In genomic region chr14:34982421-34983147, GRCh38 we compare ENCODE assay signal across 8 cellular contexts. TPM values are rescaled to one million over a fixed set of nuclear protein-coding genes. Genes with fewer than 3 reads are reported as not detected.
A peak's percentile ranks its signal among the peaks of the same experiment; 100 is the strongest.
DNase-seq lines count a peak whose midpoint lies in the region; ATAC-seq and TF ChIP-seq lines count a peak whose summit lies in the region.

SRP54 (plus strand) TSS chr14:34982992; CDS start chr14:34996710, 13,718 bp downstream.

- peaks cover 5% of the 10 kb centered on the region for H3K36me3 Mint-ChIP-seq in activated naive CD4-positive, alpha-beta T cell treated with anti-CD3 and anti-CD28 coated beads for 36 hours (ENCODE audit: low read depth)

- TF ChIP-seq CTCF in GM10248 (IDR thresholded peaks at IDR 0.05; ENCODE audit: control extremely low read depth, extremely low read depth, low read depth, missing control alignments) (no peak), NB4 (IDR thresholded peaks at IDR 0.05; ENCODE audit: low read depth, low read length) (no peak)

- H3K4me1 Mint-ChIP-seq in activated naive CD4-positive, alpha-beta T cell treated with anti-CD3 and anti-CD28 coated beads for 36 hours (ENCODE audit: low read depth): peaks cover 38% of the 10 kb centered on the region

- no peaks in the 10 kb centered on the region for H3K9me3 Mint-ChIP-seq in activated naive CD4-positive, alpha-beta T cell treated with anti-CD3 and anti-CD28 coated beads for 36 hours

- peak within 1 kb of the TSS; percentile 92 for H3K4me3 ChIP-seq in NB4 (ENCODE audit: low read depth, low read length)

- POLR2A ChIA-PET in GM10248 (lab: Yijun Ruan, JAX): interaction anchor here (0.5 to 1.8 kb wide), 5 partner anchors 64 to 364 kb away, joined by 3 to 7 read pairs (median 3); partner anchors contain the start of genes BAZ1A and FAM177A1

- peak; percentile 67 for TF ChIP-seq POLR2A in NB4 (IDR thresholded peaks at IDR 0.05; ENCODE audit: extremely low read depth, insufficient read length)

- DNase-seq in GM10248 (ENCODE audit: extremely low spot score) (peak; percentile 97), NB4 (ENCODE audit: low read depth) (peak; percentile 98), SK-N-DZ (ENCODE audit: low spot score) (peak; percentile 99), germinal center (ENCODE audit: low spot score) (peak; percentile 98), non-pigmented ciliary epithelial cell (ENCODE audit: low read depth) (peak; percentile 86), superior temporal gyrus (ENCODE audit: extremely low spot score) (peak; percentile 96)
- peak; percentile 100 for DNase-seq in activated naive CD4-positive, alpha-beta T cell treated with anti-CD3 and anti-CD28 coated beads for 36 hours

- CTCF ChIA-PET in GM10248 (lab: Yijun Ruan, JAX): interaction anchor here (0.9 to 1.8 kb wide), 5 partner anchors 8 to 113 kb away, joined by 3 to 5 read pairs (median 3); no protein-coding TSS in a partner anchor
- CTCF ChIA-PET in activated naive CD4-positive, alpha-beta T cell treated with anti-CD3 and anti-CD28 coated beads for 36 hours (lab: Charles Lee): interaction anchor here (1.3 to 2.3 kb wide), 5 partner anchors 13 to 61 kb away, joined by 3 to 6 read pairs (median 3); no protein-coding TSS in a partner anchor

- H3K4me3 Mint-ChIP-seq in activated naive CD4-positive, alpha-beta T cell treated with anti-CD3 and anti-CD28 coated beads for 36 hours: no peak within 1 kb of the TSS

- peak; percentile 80 for ATAC-seq in HG02571 (IDR thresholded peaks at IDR 0.05; ENCODE audit: unreplicated experiment)

- H3K27me3 Mint-ChIP-seq in activated naive CD4-positive, alpha-beta T cell treated with anti-CD3 and anti-CD28 coated beads for 36 hours (ENCODE audit: low read depth): no peaks in the 10 kb centered on the region

- intact Hi-C loops in activated naive CD4-positive, alpha-beta T cell treated with anti-CD3 and anti-CD28 coated beads for 36 hours (cut with micrococcal nuclease): loop anchor here (1.0 to 10.0 kb wide), 22 partner anchors 16 to 844 kb away; partner anchors contain the start of genes BRMS1L, EAPP, FAM177A1 and NFKBIA

- no peak within 1 kb of the TSS for H3K27ac Mint-ChIP-seq in activated naive CD4-positive, alpha-beta T cell treated with anti-CD3 and anti-CD28 coated beads for 36 hours

RNA-seq across cellular contexts. Expression of gene SRP54, which starts in this region (rescaled TPM):
- polyA plus RNA-seq in SK-N-DZ (2014; cell fraction: cytosol; rRNA removed): 83.5 and 86.0 TPM in 2 replicates
- polyA plus RNA-seq in SK-N-DZ (2014; cell fraction: nucleus; rRNA removed): 54.4 and 56.9 TPM in 2 replicates
- 10 to 100 TPM; 66.5 to 72.6 TPM for total RNA-seq in activated naive CD4-positive, alpha-beta T cell treated with anti-CD3 and anti-CD28 coated beads for 36 hours

Comparison
In these comparisons a context has a peak if more than half of its experiments do, and no peak if none do; other contexts are left out.
1. Peak in every context shown above with its lines: DNase-seq, ATAC-seq and H3K4me3 ChIP-seq.